Comparison of ENCODE assay signal across 1 cellular context in genomic region chr11:61332823-61333637, GRCh38.
TF ChIP-seq lines count a peak whose summit lies in the region.

DDB1 (minus strand) TSS chr11:61333105; CDS start chr11:61332968, 137 bp downstream.
TKFC (plus strand) TSS chr11:61333228; CDS start chr11:61334729, 1,501 bp downstream.

TF ChIP-seq in HepG2, 621 proteins besides CTCF, POLR2A, EP300 and RAD21 (continued from another document and continues in another):
- TF ChIP-seq ATF6 (CRISPR knock-in tag; conservative IDR thresholded peaks at IDR 0.05) (no peak), NFKB2 (CRISPR knock-in tag; IDR thresholded peaks at IDR 0.05; ENCODE audit: borderline replicate concordance) (peak; percentile 60; the same call in 1 of the 2 replicates), PRDM10 (CRISPR knock-in tag; IDR thresholded peaks at IDR 0.05; ENCODE audit: low read depth) (no peak), GLI4 (CRISPR knock-in tag; IDR thresholded peaks at IDR 0.05; ENCODE audit: borderline replicate concordance) (0 out of 2 replicates have a peak, but pooled peaks have one; percentile 79), HNF1A (IDR thresholded peaks at IDR 0.05; ENCODE audit: low read depth) (no peak), HNF1A (CRISPR knock-in tag; IDR thresholded peaks at IDR 0.05; ENCODE audit: borderline replicate concordance) (no peak), ZNF260 (CRISPR knock-in tag; IDR thresholded peaks at IDR 0.05; ENCODE audit: borderline replicate concordance, low read depth) (no peak), ZNF850 (CRISPR knock-in tag; conservative IDR thresholded peaks at IDR 0.05) (0 out of 2 replicates have a peak, but pooled peaks have one; percentile 78), ZNF639 (CRISPR knock-in tag; conservative IDR thresholded peaks at IDR 0.05) (peak; percentile 88), SKI (IDR thresholded peaks at IDR 0.05; ENCODE audit: partially characterized antibody) (no peak), ZNF800 (CRISPR knock-in tag; IDR thresholded peaks at IDR 0.05) (no peak; the same call in 1 of the 2 replicates), ZNF704 (CRISPR knock-in tag; IDR thresholded peaks at IDR 0.05; ENCODE audit: borderline replicate concordance) (peak; percentile 79; the same call in 1 of the 2 replicates), JARID2 (CRISPR knock-in tag; IDR thresholded peaks at IDR 0.05; ENCODE audit: insufficient replicate concordance) (peak; percentile 44), AFF4 (CRISPR knock-in tag; IDR thresholded peaks at IDR 0.05) (no peak), ZNF251 (CRISPR knock-in tag; IDR thresholded peaks at IDR 0.05) (no peak), SNAPC2 (CRISPR knock-in tag; IDR thresholded peaks at IDR 0.05) (0 out of 2 replicates have a peak, but pooled peaks have one; percentile 22), BATF2 (CRISPR knock-in tag; IDR thresholded peaks at IDR 0.05) (no peak), BRF2 (CRISPR knock-in tag; IDR thresholded peaks at IDR 0.05) (peak; percentile 68; the same call in 1 of the 2 replicates), ZNF12 (CRISPR knock-in tag; IDR thresholded peaks at IDR 0.05) (no peak), ZMYM4 (CRISPR knock-in tag; IDR thresholded peaks at IDR 0.05) (peak; percentile 75), ISL2 (CRISPR knock-in tag; IDR thresholded peaks at IDR 0.05) (0 out of 2 replicates have a peak, but pooled peaks have one; percentile 11), SNRNP70 (IDR thresholded peaks at IDR 0.05; ENCODE audit: low read depth, low read length) (no peak), ZNF207 (IDR thresholded peaks at IDR 0.05; ENCODE audit: borderline replicate concordance) (no peak), ZNF652 (CRISPR knock-in tag; IDR thresholded peaks at IDR 0.05; ENCODE audit: borderline replicate concordance, low read depth) (peak; percentile 46; the same call in 1 of the 2 replicates), ZNF691 (CRISPR knock-in tag; IDR thresholded peaks at IDR 0.05; ENCODE audit: borderline replicate concordance, low read depth) (no peak; the same call in 1 of the 2 replicates), SNAI1 (CRISPR knock-in tag; IDR thresholded peaks at IDR 0.05; ENCODE audit: borderline replicate concordance) (0 out of 2 replicates have a peak, but pooled peaks have one; percentile 51), EED (CRISPR knock-in tag; IDR thresholded peaks at IDR 0.05) (no peak), ZNF235 (CRISPR knock-in tag; IDR thresholded peaks at IDR 0.05; ENCODE audit: borderline replicate concordance) (no peak; the same call in 1 of the 2 replicates), KLF9 (CRISPR knock-in tag; IDR thresholded peaks at IDR 0.05; ENCODE audit: low read depth) (no peak; the same call in 1 of the 2 replicates), IKZF5 (CRISPR knock-in tag; IDR thresholded peaks at IDR 0.05) (peak; percentile 93), RELA (CRISPR knock-in tag; IDR thresholded peaks at IDR 0.05) (no peak), ADNP (CRISPR knock-in tag; IDR thresholded peaks at IDR 0.05) (no peak)
